ENCODE assay signal across 21 cellular contexts in the genomic region with DNA sequence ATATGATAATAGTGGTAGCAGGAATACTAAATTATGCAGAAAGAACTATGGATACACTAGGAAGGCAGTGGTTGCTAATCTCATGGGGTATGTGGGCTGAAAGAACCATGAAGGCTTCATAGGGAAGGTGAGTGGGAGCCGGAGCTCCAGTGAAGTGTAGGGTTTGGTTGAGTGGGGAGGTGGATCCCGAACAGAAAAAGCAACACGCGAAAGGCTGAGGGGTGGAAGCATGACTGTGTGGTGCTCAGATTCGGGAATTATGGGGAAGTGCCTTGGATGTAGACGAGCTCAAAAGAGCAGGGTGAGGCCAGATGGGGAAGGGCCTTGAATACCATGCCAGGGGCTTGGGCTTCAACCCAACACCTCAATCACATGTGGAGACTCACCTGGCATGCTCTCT.
"Had no signal": no experiment of that assay in that cellular context is flagged by ENCODE, and none has a peak within 500 bp of the region (broad histone marks: within the 10 kb centered on the region; RNA-seq: fewer than 3 reads in every experiment).

No MANE protein-coding gene starts in this region.

- H3K36me3 Mint-ChIP-seq: mesothelial cell of epicardium had no signal

- H3K4me1 Mint-ChIP-seq: mesothelial cell of epicardium had no signal

- H3K27me3 ChIP-seq: colonic mucosa, esophagus muscularis mucosa, foreskin keratinocyte, gastroesophageal sphincter, left lung had no signal

- H3K9me3 ChIP-seq: colonic mucosa, lower lobe of right lung had no signal

- FAIRE-seq: endothelial cell of umbilical vein, frontal cortex, islet of Langerhans, keratinocyte had no signal

- H3K4me3 ChIP-seq: colonic mucosa, dorsolateral prefrontal cortex, esophagus muscularis mucosa, gastroesophageal sphincter, heart right ventricle, left lung, lower lobe of right lung, mucosa of descending colon had no signal

- H3K36me3 ChIP-seq: colonic mucosa, esophagus muscularis mucosa, gastroesophageal sphincter, heart right ventricle, left lung, lower lobe of right lung had no signal

- DNase-seq: colonic mucosa; dermis blood vessel endothelial cell; dorsolateral prefrontal cortex; effector CD4-positive, alpha-beta T cell; effector memory CD4-positive, alpha-beta T cell; foreskin keratinocyte; heart right ventricle; hippocampal formation; left cardiac atrium; left lung; left ventricle myocardium superior; lower lobe of right lung; mesenchymal stem cell; mucosa of descending colon had no signal

- H3K4me1 ChIP-seq: colonic mucosa, esophagus muscularis mucosa, foreskin keratinocyte, gastroesophageal sphincter, heart right ventricle, left lung, lower lobe of right lung had no signal

- H3K27ac Mint-ChIP-seq: mesothelial cell of epicardium had no signal

- H3K4me3 Mint-ChIP-seq: mesothelial cell of epicardium had no signal

- H3K27ac ChIP-seq: colonic mucosa, dorsolateral prefrontal cortex, esophagus muscularis mucosa, foreskin keratinocyte, gastroesophageal sphincter, heart right ventricle, left lung, lower lobe of right lung had no signal
